1 cellular context compared by ENCODE assay signal in genomic region chr6:149482542-149483261, GRCh38.
TF ChIP-seq lines count a peak whose summit lies in the region.

No MANE protein-coding gene starts in this region.

TF ChIP-seq in GM23338, 12 proteins besides CTCF, POLR2A, EP300 and RAD21 (continued from another document):
- TF ChIP-seq NANOG (IDR thresholded peaks at IDR 0.05; ENCODE audit: borderline replicate concordance) (no peak), JUNB (IDR thresholded peaks at IDR 0.05; ENCODE audit: unreplicated experiment) (no peak), EZH2 (IDR thresholded peaks at IDR 0.05; ENCODE audit: low read depth, unreplicated experiment) (no peak), REST (IDR thresholded peaks at IDR 0.05; ENCODE audit: unreplicated experiment) (no peak), EZH2phosphoT487 (IDR thresholded peaks at IDR 0.05; ENCODE audit: unreplicated experiment) (no peak)
